19 cellular contexts compared by ENCODE assay signal in genomic region chr10:123847686-123848432, GRCh38. TPM values are rescaled to one million over a fixed set of nuclear protein-coding genes. Genes with fewer than 3 reads are reported as not detected.
DNase-seq lines count a peak whose midpoint lies in the region; ATAC-seq, FAIRE-seq and TF ChIP-seq lines count a peak whose summit lies in the region.
"Had no signal": no experiment of that assay in that cellular context is flagged by ENCODE, and none has a peak within 500 bp of the region (broad histone marks: within the 10 kb centered on the region; RNA-seq: fewer than 3 reads in every experiment).

No MANE protein-coding gene starts in this region.

- H3K27me3 ChIP-seq in bronchial epithelial cell (ENCODE audit: control insufficient read depth, insufficient read depth, low read length): no peaks in the 10 kb centered on the region
- H3K27me3 ChIP-seq: neural progenitor cell, right lobe of liver had no signal

- DNase-seq in AG08395 (ENCODE audit: low spot score) (peak; percentile 72), HPDE6-E6E7 (ENCODE audit: extremely low spot score) (peak; percentile 11), bronchial epithelial cell (ENCODE audit: low read depth) (peak; percentile 79), iris pigment epithelial cell (ENCODE audit: low read depth) (peak; percentile 25), glomerular visceral epithelial cell (ENCODE audit: extremely low spot score) (no peak), G401 (ENCODE audit: low spot score) (no peak)
- DNase-seq in activated naive CD4-positive, alpha-beta T cell treated with anti-CD3 and anti-CD28 coated beads, Interleukin-2, amount 10 ng/mL, durations not matched to agents 7 days and 5 days: no peak
- DNase-seq: ACHN; activated CD4-positive, CD25-positive, alpha-beta regulatory T cell; activated naive CD4-positive, alpha-beta T cell; caudate nucleus; NCI-H446; right lobe of liver had no signal

- no peaks in the 10 kb centered on the region for H3K36me3 Mint-ChIP-seq in activated naive CD4-positive, alpha-beta T cell treated with anti-CD3 and anti-CD28 coated beads, Interleukin-2, amount 10 ng/mL, durations not matched to agents 7 days and 5 days
- H3K36me3 Mint-ChIP-seq: memory B cell, neural progenitor cell had no signal

- H3K9me3 Mint-ChIP-seq in activated naive CD4-positive, alpha-beta T cell treated with anti-CD3 and anti-CD28 coated beads, Interleukin-2, amount 10 ng/mL, durations not matched to agents 7 days and 5 days: peaks cover 2% of the 10 kb centered on the region
- H3K9me3 Mint-ChIP-seq: stimulated activated effector memory CD8-positive, alpha-beta T cell treated with anti-CD3 and anti-CD28 coated beads, Interleukin-12 subunit alpha, Interleukin-12 subunit beta, amount 100 ng/mL, for 72 hours had no signal

- TF ChIP-seq CTCF in bronchial epithelial cell (IDR thresholded peaks at IDR 0.05; ENCODE audit: insufficient read depth, low read length, severe bottlenecking): no peak

- CTCF ChIA-PET in activated naive CD4-positive, alpha-beta T cell treated with anti-CD3 and anti-CD28 coated beads, Interleukin-2, amount 10 ng/mL, durations not matched to agents 7 days and 5 days (lab: Charles Lee): no interaction called here

- H3K36me3 ChIP-seq in bronchial epithelial cell (ENCODE audit: control insufficient read depth, insufficient read depth, low read length): no peaks in the 10 kb centered on the region
- H3K36me3 ChIP-seq: neural progenitor cell, right lobe of liver had no signal

- in situ Hi-C loops in G401 (cut with HindIII; ENCODE audit: low sequenced_read_pairs): no loop called here

- H3K4me1 Mint-ChIP-seq in activated naive CD4-positive, alpha-beta T cell treated with anti-CD3 and anti-CD28 coated beads, Interleukin-2, amount 10 ng/mL, durations not matched to agents 7 days and 5 days: no peaks in the 10 kb centered on the region
- H3K4me1 Mint-ChIP-seq: memory B cell; neural progenitor cell; stimulated activated effector memory CD8-positive, alpha-beta T cell treated with anti-CD3 and anti-CD28 coated beads, Interleukin-12 subunit alpha, Interleukin-12 subunit beta, amount 100 ng/mL, for 72 hours had no signal

- ATAC-seq in HG02763 (IDR thresholded peaks at IDR 0.05; ENCODE audit: unreplicated experiment): no peak
- ATAC-seq: right lobe of liver; stimulated activated effector memory CD8-positive, alpha-beta T cell treated with anti-CD3 and anti-CD28 coated beads, Interleukin-12 subunit alpha, Interleukin-12 subunit beta, amount 100 ng/mL, for 72 hours had no signal

- H3K4me3 ChIP-seq in bronchial epithelial cell (ENCODE audit: low read depth, low read length): no peak overlapping the region
- H3K4me3 ChIP-seq: neural progenitor cell, right lobe of liver had no signal

- no peaks in the 10 kb centered on the region for H3K27me3 Mint-ChIP-seq in activated naive CD4-positive, alpha-beta T cell treated with anti-CD3 and anti-CD28 coated beads, Interleukin-2, amount 10 ng/mL, durations not matched to agents 7 days and 5 days

- H3K27ac Mint-ChIP-seq in activated naive CD4-positive, alpha-beta T cell treated with anti-CD3 and anti-CD28 coated beads, Interleukin-2, amount 10 ng/mL, durations not matched to agents 7 days and 5 days: no peak overlapping the region
- H3K27ac Mint-ChIP-seq: memory B cell; neural progenitor cell; stimulated activated effector memory CD8-positive, alpha-beta T cell treated with anti-CD3 and anti-CD28 coated beads, Interleukin-12 subunit alpha, Interleukin-12 subunit beta, amount 100 ng/mL, for 72 hours had no signal

- no peak overlapping the region for H3K4me3 Mint-ChIP-seq in activated naive CD4-positive, alpha-beta T cell treated with anti-CD3 and anti-CD28 coated beads, Interleukin-2, amount 10 ng/mL, durations not matched to agents 7 days and 5 days
- H3K4me3 Mint-ChIP-seq: memory B cell; neural progenitor cell; stimulated activated effector memory CD8-positive, alpha-beta T cell treated with anti-CD3 and anti-CD28 coated beads, Interleukin-12 subunit alpha, Interleukin-12 subunit beta, amount 100 ng/mL, for 72 hours had no signal

- no peak for FAIRE-seq in bronchial epithelial cell (lab: Jason Lieb, UNC)

RNA-seq across cellular contexts. Expression of gene CPXM2, which starts 43.7 kb away (rescaled TPM):
- under 0.01 and 0.26 TPM in 2 replicates for total RNA-seq in bronchial epithelial cell
- total RNA-seq in G401 (2014; rRNA removed; shearing (Covaris generic)): not detected in 2 replicates
- total RNA-seq: H4; T-helper 1 cell treated with Interleukin-12 subunit alpha and Interleukin-12 subunit beta and Interleukin-4 antibody, amounts not matched to agents 30 ng/mL and 1 ng/mL, for 36 hours had no signal

Comparison
In these comparisons a context has a peak if more than half of its experiments do, and no peak if none do; other contexts are left out.
1. DNase-seq: peak in AG08395 (single experiment), HPDE6-E6E7 (single experiment), bronchial epithelial cell (single experiment) and iris pigment epithelial cell (single experiment); none in glomerular visceral epithelial cell (single experiment), G401 (single experiment) and activated naive CD4-positive, alpha-beta T cell treated with anti-CD3 and anti-CD28 coated beads, Interleukin-2, amount 10 ng/mL, durations not matched to agents 7 days and 5 days (single experiment).